16 cellular contexts compared by ENCODE assay signal in the genomic region with DNA sequence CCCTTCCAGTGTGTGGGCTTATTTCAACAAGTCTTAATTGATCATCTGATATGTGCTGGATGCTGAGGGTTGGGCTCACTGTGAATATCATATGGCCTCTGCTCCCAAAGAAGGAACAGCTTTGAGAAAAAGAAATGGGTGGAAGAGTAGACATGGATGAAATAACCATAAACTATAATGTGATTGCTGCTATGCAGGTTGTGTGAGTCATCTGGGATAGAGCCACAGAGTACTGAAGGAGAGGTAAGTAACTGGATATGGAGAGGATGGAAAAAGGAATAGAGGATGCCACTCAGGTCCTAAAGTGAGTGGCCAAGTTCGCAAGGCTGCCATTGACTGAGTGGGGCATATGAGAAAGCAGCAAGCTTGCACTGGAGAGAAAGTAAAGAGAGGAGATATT. TPM values are rescaled to one million over a fixed set of nuclear protein-coding genes. Genes with fewer than 3 reads are reported as not detected.
"Had no signal": no experiment of that assay in that cellular context is flagged by ENCODE, and none has a peak within 500 bp of the region (broad histone marks: within the 10 kb centered on the region; RNA-seq: fewer than 3 reads in every experiment).

No MANE protein-coding gene starts in this region.

- ATAC-seq: activated CD8-positive, alpha-beta T cell treated with anti-CD3 and anti-CD28 coated beads for 36 hours; activated T-cell treated with anti-CD3 and anti-CD28 coated beads, Interleukin-2, amount 50 U/mL, for 72 hours; T-cell had no signal

- H3K79me2 ChIP-seq: parathyroid adenoma had no signal

- H3K36me3 ChIP-seq: neural progenitor cell, thyroid gland had no signal

- H3K27me3 ChIP-seq: neural progenitor cell, thyroid gland had no signal

- H3K4me1 ChIP-seq: neural progenitor cell, parathyroid adenoma, thyroid gland had no signal

- H3K9me3 ChIP-seq: thyroid gland had no signal

- H3K27ac ChIP-seq: neural progenitor cell, parathyroid adenoma, thyroid gland had no signal

- H3K4me2 ChIP-seq: neural progenitor cell had no signal

- H3K4me3 ChIP-seq: neural progenitor cell, thyroid gland had no signal

- DNase-seq: activated CD4-positive, alpha-beta T cell treated with anti-CD3 and anti-CD28 coated beads for 4 hours; activated CD8-positive, alpha-beta memory T cell treated with anti-CD3 and anti-CD28 coated beads, Interleukin-2, amount 50 U/mL, for 4 hours; activated CD8-positive, alpha-beta T cell treated with anti-CD3 and anti-CD28 coated beads for 36 hours; activated naive CD4-positive, alpha-beta T cell; activated T-cell treated with anti-CD3 and anti-CD28 coated beads, Interleukin-2, amount 50 U/mL, for 72 hours; dermis blood vessel endothelial cell; foreskin fibroblast; head of caudate nucleus; islet precursor cell; T-cell; T1000; thyroid gland had no signal

- H2AFZ ChIP-seq: neural progenitor cell, parathyroid adenoma had no signal

- H3K9ac ChIP-seq: neural progenitor cell, parathyroid adenoma had no signal

RNA-seq across cellular contexts. Expression of gene DSG3, which starts 41.8 kb away (rescaled TPM):
- total RNA-seq: activated CD8-positive, alpha-beta T cell treated with anti-CD3 and anti-CD28 coated beads for 36 hours; activated T-cell treated with anti-CD3 and anti-CD28 coated beads, Interleukin-2, amount 50 U/mL, for 72 hours; dermis blood vessel endothelial cell; liver; skeletal muscle tissue; T-cell had no signal
